In genomic region chr19:11208526-11209471, GRCh38 we compare ENCODE assay signal across 13 cellular contexts. TPM values are rescaled to one million over a fixed set of nuclear protein-coding genes. Genes with fewer than 3 reads are reported as not detected.
DNase-seq lines count a peak whose midpoint lies in the region; ATAC-seq and TF ChIP-seq lines count a peak whose summit lies in the region.
"Had no signal": no experiment of that assay in that cellular context is flagged by ENCODE, and none has a peak within 500 bp of the region (broad histone marks: within the 10 kb centered on the region; RNA-seq: fewer than 3 reads in every experiment).

No MANE protein-coding gene starts in this region.

- H3K9me3 Mint-ChIP-seq in activated naive CD8-positive, alpha-beta T cell treated with anti-CD3 and anti-CD28 coated beads, Interleukin-2, amount 50 U/mL, for 24 hours = peaks cover 9% of the 10 kb centered on the region
- no peaks in the 10 kb centered on the region for H3K9me3 Mint-ChIP-seq in activated naive CD8-positive, alpha-beta T cell treated with anti-CD3 and anti-CD28 coated beads for 36 hours
- no peaks in the 10 kb centered on the region for H3K9me3 Mint-ChIP-seq in progenitor cell of endocrine pancreas (ENCODE audit: low read depth)
- H3K9me3 Mint-ChIP-seq: activated CD4-positive, alpha-beta memory T cell treated with anti-CD3 and anti-CD28 coated beads for 36 hours had no signal

- no peak for TF ChIP-seq CTCF in progenitor cell of endocrine pancreas (IDR thresholded peaks at IDR 0.05; ENCODE audit: unreplicated experiment)

- H3K4me3 Mint-ChIP-seq in activated naive CD8-positive, alpha-beta T cell treated with anti-CD3 and anti-CD28 coated beads, Interleukin-2, amount 50 U/mL, for 24 hours = no peak overlapping the region
- H3K4me3 Mint-ChIP-seq in activated naive CD8-positive, alpha-beta T cell treated with anti-CD3 and anti-CD28 coated beads for 36 hours = no peak overlapping the region
- H3K4me3 Mint-ChIP-seq in T-helper 17 cell (no peak overlapping the region), progenitor cell of endocrine pancreas (ENCODE audit: low read depth) (no peak overlapping the region)
- H3K4me3 Mint-ChIP-seq: activated CD4-positive, alpha-beta memory T cell treated with anti-CD3 and anti-CD28 coated beads for 36 hours had no signal

- peaks cover 5% of the 10 kb centered on the region for H3K27me3 Mint-ChIP-seq in activated naive CD8-positive, alpha-beta T cell treated with anti-CD3 and anti-CD28 coated beads, Interleukin-2, amount 50 U/mL, for 24 hours
- H3K27me3 Mint-ChIP-seq in activated naive CD8-positive, alpha-beta T cell treated with anti-CD3 and anti-CD28 coated beads for 36 hours = peaks cover 16% of the 10 kb centered on the region
- H3K27me3 Mint-ChIP-seq in T-helper 17 cell (no peaks in the 10 kb centered on the region), progenitor cell of endocrine pancreas (no peaks in the 10 kb centered on the region)

- no peak for DNase-seq in activated naive CD8-positive, alpha-beta T cell treated with anti-CD3 and anti-CD28 coated beads, Interleukin-2, amount 50 U/mL, for 24 hours
- no peak for DNase-seq in activated naive CD8-positive, alpha-beta T cell treated with anti-CD3 and anti-CD28 coated beads for 36 hours
- DNase-seq in T-helper 17 cell = no peak
- no peak for DNase-seq in progenitor cell of endocrine pancreas (ENCODE audit: low spot score, unreplicated experiment)
- DNase-seq in NCI-H146 (lab: John Stamatoyannopoulos, UW) = no peak
- no peak for DNase-seq in HuH-7.5 (ENCODE audit: low spot score)
- DNase-seq: activated CD4-positive, alpha-beta memory T cell treated with anti-CD3 and anti-CD28 coated beads for 36 hours; activated effector memory CD4-positive, alpha-beta T cell treated with Interleukin-2 at 50 U/mL for 16 hours; heart right ventricle; left colon; SHP77 had no signal

- H3K36me3 Mint-ChIP-seq in activated naive CD8-positive, alpha-beta T cell treated with anti-CD3 and anti-CD28 coated beads, Interleukin-2, amount 50 U/mL, for 24 hours (ENCODE audit: low read depth) = no peaks in the 10 kb centered on the region
- peaks cover 6% of the 10 kb centered on the region for H3K36me3 Mint-ChIP-seq in activated naive CD8-positive, alpha-beta T cell treated with anti-CD3 and anti-CD28 coated beads for 36 hours
- H3K36me3 Mint-ChIP-seq in T-helper 17 cell (ENCODE audit: low read depth) = no peaks in the 10 kb centered on the region
- peaks cover 4% of the 10 kb centered on the region for H3K36me3 Mint-ChIP-seq in progenitor cell of endocrine pancreas (ENCODE audit: insufficient read depth)
- H3K36me3 Mint-ChIP-seq: activated CD4-positive, alpha-beta memory T cell treated with anti-CD3 and anti-CD28 coated beads for 36 hours had no signal

- no peaks in the 10 kb centered on the region for H3K4me1 Mint-ChIP-seq in activated naive CD8-positive, alpha-beta T cell treated with anti-CD3 and anti-CD28 coated beads, Interleukin-2, amount 50 U/mL, for 24 hours
- no peaks in the 10 kb centered on the region for H3K4me1 Mint-ChIP-seq in activated naive CD8-positive, alpha-beta T cell treated with anti-CD3 and anti-CD28 coated beads for 36 hours
- peaks cover 6% of the 10 kb centered on the region for H3K4me1 Mint-ChIP-seq in T-helper 17 cell
- H3K4me1 Mint-ChIP-seq in progenitor cell of endocrine pancreas (ENCODE audit: low read depth) = no peaks in the 10 kb centered on the region

- ATAC-seq in activated naive CD8-positive, alpha-beta T cell treated with anti-CD3 and anti-CD28 coated beads, Interleukin-2, amount 50 U/mL, for 24 hours = peak; percentile 28
- ATAC-seq in T-helper 17 cell = no peak
- ATAC-seq: heart right ventricle, left colon had no signal

- no peaks in the 10 kb centered on the region for H3K9me3 ChIP-seq in T-helper 17 cell (ENCODE audit: control insufficient read depth, low read length, poor library complexity, severe bottlenecking)
- H3K9me3 ChIP-seq: heart right ventricle, prostate gland had no signal

- H3K27ac Mint-ChIP-seq in activated naive CD8-positive, alpha-beta T cell treated with anti-CD3 and anti-CD28 coated beads, Interleukin-2, amount 50 U/mL, for 24 hours = no peak overlapping the region
- H3K27ac Mint-ChIP-seq in activated naive CD8-positive, alpha-beta T cell treated with anti-CD3 and anti-CD28 coated beads for 36 hours = no peak overlapping the region
- peak overlapping the region; percentile 56 for H3K27ac Mint-ChIP-seq in T-helper 17 cell
- H3K27ac Mint-ChIP-seq in progenitor cell of endocrine pancreas = peak overlapping the region; percentile 73
- H3K27ac Mint-ChIP-seq: activated CD4-positive, alpha-beta memory T cell treated with anti-CD3 and anti-CD28 coated beads for 36 hours had no signal

RNA-seq across cellular contexts. Expression of gene KANK2, which starts 11.5 kb away (rescaled TPM):
- total RNA-seq in activated naive CD8-positive, alpha-beta T cell treated with anti-CD3 and anti-CD28 coated beads for 36 hours = 1 to 10 TPM in 1 of 2 experiments, under 1 TPM in 1; 0.98 to 1.8 TPM
- total RNA-seq in T-helper 17 cell (under 1 TPM; 0.63 to 0.72 TPM), progenitor cell of endocrine pancreas (27.6 and 29.1 TPM in 2 replicates)

RNA-seq across cellular contexts. Expression of gene ANGPTL8, which starts 30.6 kb away (rescaled TPM):
- total RNA-seq in activated naive CD8-positive, alpha-beta T cell treated with anti-CD3 and anti-CD28 coated beads for 36 hours = not detected
- not detected for total RNA-seq in T-helper 17 cell
- not detected in 2 replicates for total RNA-seq in progenitor cell of endocrine pancreas
- total RNA-seq: activated CD4-positive, alpha-beta memory T cell treated with anti-CD3 and anti-CD28 coated beads for 36 hours; astrocyte; left colon; prostate gland had no signal

RNA-seq across cellular contexts. Expression of gene SPC24, which starts 53.2 kb away (rescaled TPM):
- 10 to 100 TPM; 54.4 TPM for total RNA-seq in activated naive CD8-positive, alpha-beta T cell treated with anti-CD3 and anti-CD28 coated beads for 36 hours
- total RNA-seq in T-helper 17 cell (under 1 TPM; 0.62 to 0.89 TPM), progenitor cell of endocrine pancreas (22.8 and 24.3 TPM in 2 replicates)

RNA-seq across cellular contexts. Expression of gene DOCK6, which starts 53.5 kb away (rescaled TPM):
- total RNA-seq in activated naive CD8-positive, alpha-beta T cell treated with anti-CD3 and anti-CD28 coated beads for 36 hours = 1 to 10 TPM; 3.3 to 4.8 TPM
- total RNA-seq in T-helper 17 cell (1 to 10 TPM in 1 of 2 donors, under 1 TPM in 1; 0.62 to 6.1 TPM), progenitor cell of endocrine pancreas (88.0 and 89.1 TPM in 2 replicates)

Comparison
In these comparisons a context has a peak if more than half of its experiments do, and no peak if none do; other contexts are left out.
1. H3K27ac Mint-ChIP-seq: peak in T-helper 17 cell (single experiment) and progenitor cell of endocrine pancreas (single experiment); none in activated naive CD8-positive, alpha-beta T cell treated with anti-CD3 and anti-CD28 coated beads, Interleukin-2, amount 50 U/mL, for 24 hours (single experiment) and activated naive CD8-positive, alpha-beta T cell treated with anti-CD3 and anti-CD28 coated beads for 36 hours (single experiment).
2. RNA of gene KANK2, which starts 11.5 kb away (total RNA-seq): 27.6 to 29.1 TPM in progenitor cell of endocrine pancreas; 0.98 to 1.8 TPM in activated naive CD8-positive, alpha-beta T cell treated with anti-CD3 and anti-CD28 coated beads for 36 hours and 0.63 to 0.72 TPM in T-helper 17 cell; every median in the first group is over 10 times any median in the second.
3. RNA of gene SPC24, which starts 53.2 kb away (total RNA-seq): 54.4 TPM in activated naive CD8-positive, alpha-beta T cell treated with anti-CD3 and anti-CD28 coated beads for 36 hours and 22.8 to 24.3 TPM in progenitor cell of endocrine pancreas; 0.62 to 0.89 TPM in T-helper 17 cell; every median in the first group is over 10 times any median in the second.